ENCODE assay signal across 2 cellular contexts in the genomic region with DNA sequence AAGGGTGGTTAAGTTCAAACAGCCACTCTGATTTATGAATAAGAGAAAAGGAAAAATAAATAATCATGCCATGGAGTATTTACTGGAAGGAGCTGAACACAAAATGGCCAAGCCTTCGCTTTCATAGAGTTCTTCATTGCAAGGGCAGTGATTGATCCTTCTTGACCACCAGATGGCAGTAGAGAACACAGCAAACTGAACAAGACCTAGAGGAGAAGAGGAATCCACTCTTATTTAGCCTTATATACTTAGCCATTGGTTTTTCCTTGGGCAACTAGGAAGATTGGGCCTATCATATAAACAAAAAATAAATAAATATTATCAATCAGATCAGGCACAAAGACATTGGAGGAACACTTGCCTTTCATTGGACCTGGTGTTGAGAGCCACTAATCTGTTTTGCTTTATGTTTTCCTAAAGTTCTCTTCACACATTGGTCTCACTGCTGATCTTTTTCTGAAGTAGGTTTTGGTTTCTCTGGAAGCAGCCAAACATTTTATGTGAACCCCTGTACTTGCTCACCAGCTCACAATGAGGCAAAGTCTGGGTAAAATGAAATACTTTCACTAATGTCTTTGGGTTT.
TF ChIP-seq lines count a peak whose summit lies in the region.

No MANE protein-coding gene starts in this region.

TF ChIP-seq in Ishikawa, 13 proteins besides CTCF, POLR2A, EP300 and RAD21 (continued from another document):
- TF ChIP-seq, protein P1, sequence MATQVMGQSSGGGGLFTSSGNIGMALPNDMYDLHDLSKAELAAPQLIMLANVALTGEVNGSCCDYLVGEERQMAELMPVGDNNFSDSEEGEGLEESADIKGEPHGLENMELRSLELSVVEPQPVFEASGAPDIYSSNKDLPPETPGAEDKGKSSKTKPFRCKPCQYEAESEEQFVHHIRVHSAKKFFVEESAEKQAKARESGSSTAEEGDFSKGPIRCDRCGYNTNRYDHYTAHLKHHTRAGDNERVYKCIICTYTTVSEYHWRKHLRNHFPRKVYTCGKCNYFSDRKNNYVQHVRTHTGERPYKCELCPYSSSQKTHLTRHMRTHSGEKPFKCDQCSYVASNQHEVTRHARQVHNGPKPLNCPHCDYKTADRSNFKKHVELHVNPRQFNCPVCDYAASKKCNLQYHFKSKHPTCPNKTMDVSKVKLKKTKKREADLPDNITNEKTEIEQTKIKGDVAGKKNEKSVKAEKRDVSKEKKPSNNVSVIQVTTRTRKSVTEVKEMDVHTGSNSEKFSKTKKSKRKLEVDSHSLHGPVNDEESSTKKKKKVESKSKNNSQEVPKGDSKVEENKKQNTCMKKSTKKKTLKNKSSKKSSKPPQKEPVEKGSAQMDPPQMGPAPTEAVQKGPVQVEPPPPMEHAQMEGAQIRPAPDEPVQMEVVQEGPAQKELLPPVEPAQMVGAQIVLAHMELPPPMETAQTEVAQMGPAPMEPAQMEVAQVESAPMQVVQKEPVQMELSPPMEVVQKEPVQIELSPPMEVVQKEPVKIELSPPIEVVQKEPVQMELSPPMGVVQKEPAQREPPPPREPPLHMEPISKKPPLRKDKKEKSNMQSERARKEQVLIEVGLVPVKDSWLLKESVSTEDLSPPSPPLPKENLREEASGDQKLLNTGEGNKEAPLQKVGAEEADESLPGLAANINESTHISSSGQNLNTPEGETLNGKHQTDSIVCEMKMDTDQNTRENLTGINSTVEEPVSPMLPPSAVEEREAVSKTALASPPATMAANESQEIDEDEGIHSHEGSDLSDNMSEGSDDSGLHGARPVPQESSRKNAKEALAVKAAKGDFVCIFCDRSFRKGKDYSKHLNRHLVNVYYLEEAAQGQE (IDR thresholded peaks at IDR 0.05; ENCODE audit: low read depth) = no peak
- TF ChIP-seq YY1 (IDR thresholded peaks at IDR 0.05; ENCODE audit: low read depth) = no peak
- TF ChIP-seq CEBPB (IDR thresholded peaks at IDR 0.05) = no peak
- no peak for TF ChIP-seq TCF12 (IDR thresholded peaks at IDR 0.05; ENCODE audit: low read depth)
- no peak for TF ChIP-seq TAF1 (IDR thresholded peaks at IDR 0.05; ENCODE audit: low read depth)
- TF ChIP-seq, protein P2, sequence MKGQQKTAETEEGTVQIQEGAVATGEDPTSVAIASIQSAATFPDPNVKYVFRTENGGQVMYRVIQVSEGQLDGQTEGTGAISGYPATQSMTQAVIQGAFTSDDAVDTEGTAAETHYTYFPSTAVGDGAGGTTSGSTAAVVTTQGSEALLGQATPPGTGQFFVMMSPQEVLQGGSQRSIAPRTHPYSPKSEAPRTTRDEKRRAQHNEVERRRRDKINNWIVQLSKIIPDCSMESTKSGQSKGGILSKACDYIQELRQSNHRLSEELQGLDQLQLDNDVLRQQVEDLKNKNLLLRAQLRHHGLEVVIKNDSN (IDR thresholded peaks at IDR 0.05) = no peak
- TF ChIP-seq EGR1 (IDR thresholded peaks at IDR 0.05) = no peak
- no peak for TF ChIP-seq NFIC (IDR thresholded peaks at IDR 0.05)

TF ChIP-seq in HepG2, 621 proteins besides CTCF, POLR2A, EP300 and RAD21 (continued from another document):
- TF ChIP-seq, protein P3, sequence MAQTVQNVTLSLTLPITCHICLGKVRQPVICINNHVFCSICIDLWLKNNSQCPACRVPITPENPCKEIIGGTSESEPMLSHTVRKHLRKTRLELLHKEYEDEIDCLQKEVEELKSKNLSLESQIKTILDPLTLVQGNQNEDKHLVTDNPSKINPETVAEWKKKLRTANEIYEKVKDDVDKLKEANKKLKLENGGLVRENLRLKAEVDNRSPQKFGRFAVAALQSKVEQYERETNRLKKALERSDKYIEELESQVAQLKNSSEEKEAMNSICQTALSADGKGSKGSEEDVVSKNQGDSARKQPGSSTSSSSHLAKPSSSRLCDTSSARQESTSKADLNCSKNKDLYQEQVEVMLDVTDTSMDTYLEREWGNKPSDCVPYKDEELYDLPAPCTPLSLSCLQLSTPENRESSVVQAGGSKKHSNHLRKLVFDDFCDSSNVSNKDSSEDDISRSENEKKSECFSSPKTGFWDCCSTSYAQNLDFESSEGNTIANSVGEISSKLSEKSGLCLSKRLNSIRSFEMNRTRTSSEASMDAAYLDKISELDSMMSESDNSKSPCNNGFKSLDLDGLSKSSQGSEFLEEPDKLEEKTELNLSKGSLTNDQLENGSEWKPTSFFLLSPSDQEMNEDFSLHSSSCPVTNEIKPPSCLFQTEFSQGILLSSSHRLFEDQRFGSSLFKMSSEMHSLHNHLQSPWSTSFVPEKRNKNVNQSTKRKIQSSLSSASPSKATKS (CRISPR knock-in tag; IDR thresholded peaks at IDR 0.05) = no peak
- TF ChIP-seq, protein P4, sequence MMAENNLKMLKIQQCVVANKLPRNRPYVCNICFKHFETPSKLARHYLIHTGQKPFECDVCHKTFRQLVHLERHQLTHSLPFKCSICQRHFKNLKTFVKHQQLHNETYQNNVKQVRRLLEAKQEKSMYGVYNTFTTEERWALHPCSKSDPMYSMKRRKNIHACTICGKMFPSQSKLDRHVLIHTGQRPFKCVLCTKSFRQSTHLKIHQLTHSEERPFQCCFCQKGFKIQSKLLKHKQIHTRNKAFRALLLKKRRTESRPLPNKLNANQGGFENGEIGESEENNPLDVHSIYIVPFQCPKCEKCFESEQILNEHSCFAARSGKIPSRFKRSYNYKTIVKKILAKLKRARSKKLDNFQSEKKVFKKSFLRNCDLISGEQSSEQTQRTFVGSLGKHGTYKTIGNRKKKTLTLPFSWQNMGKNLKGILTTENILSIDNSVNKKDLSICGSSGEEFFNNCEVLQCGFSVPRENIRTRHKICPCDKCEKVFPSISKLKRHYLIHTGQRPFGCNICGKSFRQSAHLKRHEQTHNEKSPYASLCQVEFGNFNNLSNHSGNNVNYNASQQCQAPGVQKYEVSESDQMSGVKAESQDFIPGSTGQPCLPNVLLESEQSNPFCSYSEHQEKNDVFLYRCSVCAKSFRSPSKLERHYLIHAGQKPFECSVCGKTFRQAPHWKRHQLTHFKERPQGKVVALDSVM (CRISPR knock-in tag; IDR thresholded peaks at IDR 0.05) = no peak
- peak; percentile 78 for TF ChIP-seq STAG1 (CRISPR knock-in tag; IDR thresholded peaks at IDR 0.05)
- TF ChIP-seq SMC3 (IDR thresholded peaks at IDR 0.05; ENCODE audit: low read length) = peak; percentile 72
